21 cellular contexts compared by ENCODE assay signal in genomic region chr9:38694676-38695075, GRCh38. TPM values are rescaled to one million over a fixed set of nuclear protein-coding genes. Genes with fewer than 3 reads are reported as not detected.
DNase-seq lines count a peak whose midpoint lies in the region; ATAC-seq and TF ChIP-seq lines count a peak whose summit lies in the region.
"Had no signal": no experiment of that assay in that cellular context is flagged by ENCODE, and none has a peak within 500 bp of the region (broad histone marks: within the 10 kb centered on the region; RNA-seq: fewer than 3 reads in every experiment).

No MANE protein-coding gene starts in this region.

- H3K36me3 Mint-ChIP-seq in GM23338 (ENCODE audit: low read depth) (no peaks in the 10 kb centered on the region), neural progenitor cell (no peaks in the 10 kb centered on the region), CD14-positive monocyte (no peaks in the 10 kb centered on the region)
- no peaks in the 10 kb centered on the region for H3K36me3 Mint-ChIP-seq in activated naive CD4-positive, alpha-beta T cell treated with anti-CD3 and anti-CD28 coated beads, Interleukin-2, amount 50 U/mL, for 72 hours

- H3K4me1 Mint-ChIP-seq in GM23338, result peaks cover 26% of the 10 kb centered on the region
- peaks cover 27% of the 10 kb centered on the region for H3K4me1 Mint-ChIP-seq in neural progenitor cell
- H3K4me1 Mint-ChIP-seq in CD14-positive monocyte, result no peaks in the 10 kb centered on the region

- no peaks in the 10 kb centered on the region for H3K79me2 ChIP-seq in GM23338 (replicated peaks; ENCODE audit: insufficient read depth)
- H3K79me2 ChIP-seq in neural progenitor cell (ENCODE audit: low read depth), result no peaks in the 10 kb centered on the region

- H3K4me1 ChIP-seq in GM23338 (ENCODE audit: insufficient read depth), result peaks cover 15% of the 10 kb centered on the region
- peaks cover 34% of the 10 kb centered on the region for H3K4me1 ChIP-seq in neural progenitor cell
- H3K4me1 ChIP-seq in colonic mucosa, result no peaks in the 10 kb centered on the region

- no peak for DNase-seq in GM23338 (ENCODE audit: low spot score)
- peak; percentile 91 for DNase-seq in globus pallidus (ENCODE audit: low spot score)
- DNase-seq in neural progenitor cell (ENCODE audit: low spot score), result no peak
- DNase-seq in superior temporal gyrus (ENCODE audit: extremely low spot score), result peak; percentile 90
- DNase-seq in CD14-positive monocyte (ENCODE audit: low spot score), result no peak
- no peak for DNase-seq in colonic mucosa
- no peak for DNase-seq in activated naive CD4-positive, alpha-beta T cell treated with anti-CD3 and anti-CD28 coated beads, Interleukin-2, amount 50 U/mL, for 72 hours (ENCODE audit: low spot score in 2 of 2)
- DNase-seq: Calu3; CD4-positive, alpha-beta T cell; DMS53; GM23248; KBM-7; MV-4-11; NCI-H1436; NCI-H2029 treated with DMSO at 0.1 percent for 48 hours; NCI-H2171 treated with DMSO at 0.1 percent for 48 hours; NCI-H446 treated with DMSO at 0.1 percent for 48 hours; PC-3 had no signal

- 0 out of 2 replicates have a peak, but pooled peaks cover 5% of the 10 kb centered on the region for H3K9me2 ChIP-seq in GM23338 (ENCODE audit: insufficient read depth)

- H3K27ac ChIP-seq in GM23338 (ENCODE audit: low read depth), result no peak overlapping the region
- H3K27ac ChIP-seq in neural progenitor cell, result no peak overlapping the region
- no peak overlapping the region for H3K27ac ChIP-seq in colonic mucosa
- H3K27ac ChIP-seq: A549, GM23248, RWPE1 had no signal

- no peak overlapping the region for H3K27ac Mint-ChIP-seq in GM23338
- no peak overlapping the region for H3K27ac Mint-ChIP-seq in neural progenitor cell
- no peak overlapping the region for H3K27ac Mint-ChIP-seq in CD14-positive monocyte
- no peak overlapping the region for H3K27ac Mint-ChIP-seq in activated naive CD4-positive, alpha-beta T cell treated with anti-CD3 and anti-CD28 coated beads, Interleukin-2, amount 50 U/mL, for 72 hours
- H3K27ac Mint-ChIP-seq: CD4-positive, alpha-beta T cell had no signal

- H3F3A ChIP-seq in GM23338 (replicated peaks; ENCODE audit: low read depth) (no peaks in the 10 kb centered on the region), neural progenitor cell (ENCODE audit: low read depth) (peaks cover 12% of the 10 kb centered on the region)

- H3K9me3 ChIP-seq in neural progenitor cell (ENCODE audit: low read depth), result no peaks in the 10 kb centered on the region
- H3K9me3 ChIP-seq in colonic mucosa, result no peaks in the 10 kb centered on the region
- H3K9me3 ChIP-seq: A549 had no signal

- H3K4me2 ChIP-seq in GM23338, result no peak overlapping the region
- H3K4me2 ChIP-seq in neural progenitor cell, result no peak overlapping the region
- H3K4me2 ChIP-seq: A549 had no signal

- H3K27me3 ChIP-seq in GM23338 (ENCODE audit: insufficient read depth), result no peaks in the 10 kb centered on the region
- no peaks in the 10 kb centered on the region for H3K27me3 ChIP-seq in neural progenitor cell
- H3K27me3 ChIP-seq in colonic mucosa, result no peaks in the 10 kb centered on the region

- H4K20me1 ChIP-seq in GM23338 (replicated peaks; ENCODE audit: insufficient read depth) (no peaks in the 10 kb centered on the region), neural progenitor cell (ENCODE audit: low read depth) (no peaks in the 10 kb centered on the region)

- no peak for ATAC-seq in GM23338
- ATAC-seq in GM21447 (IDR thresholded peaks at IDR 0.05; ENCODE audit: unreplicated experiment), result no peak
- no peak for ATAC-seq in activated naive CD4-positive, alpha-beta T cell treated with anti-CD3 and anti-CD28 coated beads, Interleukin-2, amount 50 U/mL, for 72 hours
- ATAC-seq: A549, PC-3 had no signal

- intact Hi-C loops in CD14-positive monocyte (cut with micrococcal nuclease) (no loop called here), colonic mucosa (cut with DNase I) (no loop called here)

- no peak overlapping the region for H3K4me3 ChIP-seq in GM23338
- H3K4me3 ChIP-seq in neural progenitor cell, result no peak overlapping the region
- no peak overlapping the region for H3K4me3 ChIP-seq in colonic mucosa
- H3K4me3 ChIP-seq: A549, GM23248 had no signal

- H2AFZ ChIP-seq in GM23338 (peak overlapping the region; percentile 88; the same call in 1 of the 2 replicates), neural progenitor cell (replicated peaks) (peak overlapping the region; percentile 15)
- H2AFZ ChIP-seq: GM23248 had no signal

- H3K36me3 ChIP-seq in GM23338 (ENCODE audit: insufficient read depth) (no peaks in the 10 kb centered on the region), neural progenitor cell (no peaks in the 10 kb centered on the region), colonic mucosa (no peaks in the 10 kb centered on the region)

- no peaks in the 10 kb centered on the region for H3K9me3 Mint-ChIP-seq in GM23338
- no peaks in the 10 kb centered on the region for H3K9me3 Mint-ChIP-seq in neural progenitor cell
- peaks cover 0 to 7% (median 0%) of the 10 kb centered on the region in 7 donors for H3K9me3 Mint-ChIP-seq in CD14-positive monocyte
- H3K9me3 Mint-ChIP-seq in activated naive CD4-positive, alpha-beta T cell treated with anti-CD3 and anti-CD28 coated beads, Interleukin-2, amount 50 U/mL, for 72 hours, result no peaks in the 10 kb centered on the region
- H3K9me3 Mint-ChIP-seq: CD4-positive, alpha-beta T cell had no signal

- H3K4me3 Mint-ChIP-seq in GM23338, result no peak overlapping the region
- H3K4me3 Mint-ChIP-seq in neural progenitor cell, result no peak overlapping the region
- H3K4me3 Mint-ChIP-seq in CD14-positive monocyte, result no peak overlapping the region
- H3K4me3 Mint-ChIP-seq: CD4-positive, alpha-beta T cell had no signal

- H3K9ac ChIP-seq in neural progenitor cell (no peak overlapping the region), colonic mucosa (ENCODE audit: low read depth in 2 of 2, low read length in 2 of 2) (no peak overlapping the region)
- H3K9ac ChIP-seq: GM23248 had no signal

- H3K27me3 Mint-ChIP-seq in GM23338 (ENCODE audit: insufficient read depth, low read depth, poor library complexity), result peaks cover 3% of the 10 kb centered on the region
- H3K27me3 Mint-ChIP-seq in neural progenitor cell (ENCODE audit: insufficient read depth, low read depth), result no peaks in the 10 kb centered on the region
- peaks cover 5 to 10% (median 8%) of the 10 kb centered on the region in 3 donors for H3K27me3 Mint-ChIP-seq in CD14-positive monocyte (ENCODE audit: low read depth in 3 of 3)

- no peak for TF ChIP-seq CTCF in GM23338 (conservative IDR thresholded peaks at IDR 0.05; ENCODE audit: low read depth in 2 of 2)
- TF ChIP-seq CTCF in neural progenitor cell (IDR thresholded peaks at IDR 0.05), result no peak
- no peak for TF ChIP-seq CTCF in CD14-positive monocyte (IDR thresholded peaks at IDR 0.05)
- TF ChIP-seq CTCF in colonic mucosa (IDR thresholded peaks at IDR 0.05), result no peak

TF ChIP-seq in GM23338, 12 proteins besides CTCF, POLR2A, EP300 and RAD21 (continues in another document):
- no peak for TF ChIP-seq EZH2phosphoT487 (IDR thresholded peaks at IDR 0.05; ENCODE audit: unreplicated experiment)
- TF ChIP-seq POLR2AphosphoS5 (IDR thresholded peaks at IDR 0.05; ENCODE audit: low read depth), result no peak

RNA-seq across cellular contexts. Expression of gene FAM240B, which starts 25.3 kb away (rescaled TPM):
- total RNA-seq in GM23338 (2014; rRNA removed; shearing (Covaris generic)), result not detected in 2 replicates
- polyA plus RNA-seq in GM23338 (2016; fragmentation: Nextera tagmentation; extraction: Ambion mirVana) (not detected in 2 replicates), CD14-positive monocyte (not detected)
- total RNA-seq in neural progenitor cell (ENCODE audit: low replicate concordance) (not detected in 2 replicates), colonic mucosa (not detected)
- not detected for total RNA-seq in activated naive CD4-positive, alpha-beta T cell treated with anti-CD3 and anti-CD28 coated beads, Interleukin-2, amount 50 U/mL, for 72 hours
- total RNA-seq: Calu3; CD4-positive, alpha-beta T cell; GM23248; PC-3 had no signal
- polyA plus RNA-seq: A549, GM23248 had no signal

Comparison
In these comparisons a context has a peak if more than half of its experiments do, and no peak if none do; other contexts are left out.
1. DNase-seq: peak in globus pallidus (single experiment) and superior temporal gyrus (single experiment); none in GM23338 (single experiment), neural progenitor cell (single experiment), CD14-positive monocyte (single experiment), colonic mucosa (single experiment) and activated naive CD4-positive, alpha-beta T cell treated with anti-CD3 and anti-CD28 coated beads, Interleukin-2, amount 50 U/mL, for 72 hours (0 of 2).